ENCODE assay signal across 28 cellular contexts in the genomic region with DNA sequence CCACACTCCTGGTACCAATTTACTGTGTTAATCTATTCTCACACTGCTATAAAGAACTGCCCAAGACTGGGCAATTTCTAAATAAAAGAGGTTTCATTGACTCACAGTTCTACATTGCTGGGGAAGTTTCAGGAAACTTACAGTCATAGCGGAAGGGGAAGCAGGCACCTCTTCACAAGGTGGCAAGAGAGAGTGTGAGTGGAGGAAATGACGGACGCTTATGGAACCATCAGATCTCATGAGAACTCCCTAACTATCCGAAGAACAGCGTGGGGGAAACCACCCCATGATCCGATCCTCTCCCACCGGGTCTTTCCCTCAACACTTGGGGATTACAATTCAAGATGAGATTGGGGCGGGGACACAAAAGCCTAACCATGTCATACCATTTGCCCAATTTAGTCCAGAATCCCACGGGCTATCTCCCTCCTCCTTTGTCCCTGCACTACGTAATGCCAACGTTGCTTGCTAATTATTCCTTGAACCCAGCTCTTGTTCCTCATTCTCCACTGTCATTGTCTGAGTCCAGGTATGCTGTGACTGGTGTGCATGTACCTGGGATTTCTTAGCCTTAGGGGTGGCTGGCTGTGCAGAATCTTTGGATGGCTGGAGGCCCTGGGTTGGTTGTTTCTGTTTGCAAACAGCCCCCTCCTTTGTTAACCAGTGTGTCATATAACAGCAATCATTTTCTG.
"Had no signal": no experiment of that assay in that cellular context is flagged by ENCODE, and none has a peak within 500 bp of the region (broad histone marks: within the 10 kb centered on the region; RNA-seq: fewer than 3 reads in every experiment).

No MANE protein-coding gene starts in this region.

- H3K27me3 ChIP-seq: ascending aorta, body of pancreas, SJSA1 had no signal

- H3K9me3 ChIP-seq: ascending aorta, body of pancreas had no signal

- ATAC-seq: activated naive CD4-positive, alpha-beta T cell treated with anti-CD3 and anti-CD28 coated beads, Interleukin-2, amount 50 U/mL, for 72 hours; activated naive CD8-positive, alpha-beta T cell treated with anti-CD3 and anti-CD28 coated beads, Interleukin-2, amount 50 U/mL, for 24 hours; activated T-cell treated with anti-CD3 and anti-CD28 coated beads, Interleukin-2, amount 50 U/mL, for 4 hours; body of pancreas; K562; PC-3; SK-N-SH treated with all-trans-retinoic acid at 6 μM for 48 hours had no signal

- DNase-seq: activated B cell treated with CpG ODN at 0.5 μM for 24 hours; activated CD4-positive, alpha-beta T cell treated with anti-CD3 and anti-CD28 coated beads for 1 hour; activated CD4-positive, alpha-beta T cell treated with anti-CD3 and anti-CD28 coated beads, Interleukin-2, amount 10 ng/mL, durations not matched to agents 24 days and 14 days; activated CD4-positive, alpha-beta T cell treated with anti-CD3 and anti-CD28 coated beads, Interleukin-2, amount 50 U/mL, for 48 hours; activated effector memory CD4-positive, alpha-beta T cell treated with anti-CD3 and anti-CD28 coated beads, Interleukin-2, amount 50 U/mL, for 16 hours; activated naive CD4-positive, alpha-beta T cell treated with Interleukin-2 at 50 U/mL for 16 hours; activated naive CD8-positive, alpha-beta T cell treated with anti-CD3 and anti-CD28 coated beads, Interleukin-2, amount 50 U/mL, for 24 hours; activated T-cell treated with anti-CD3 and anti-CD28 coated beads, Interleukin-2, amount 50 U/mL, for 4 hours; amniotic stem cell; body of pancreas; Karpas-422; MM.1S; NCI-H1048; NCI-H146; NCI-H187 treated with DMSO at 0.1 percent for 48 hours; NCI-H2081 treated with DMSO at 0.1 percent for 48 hours; NCI-H446; NCI-H524; PC-3; SHP77; T-helper 9 cell had no signal

- H3K27ac ChIP-seq: ascending aorta, body of pancreas, SJSA1 had no signal

- H3K4me3 ChIP-seq: ascending aorta, body of pancreas, K562, SJSA1 had no signal

- H3K36me3 ChIP-seq: ascending aorta had no signal

- FAIRE-seq: K562, RCC 7860, TTC549 had no signal
